In the genomic region with DNA sequence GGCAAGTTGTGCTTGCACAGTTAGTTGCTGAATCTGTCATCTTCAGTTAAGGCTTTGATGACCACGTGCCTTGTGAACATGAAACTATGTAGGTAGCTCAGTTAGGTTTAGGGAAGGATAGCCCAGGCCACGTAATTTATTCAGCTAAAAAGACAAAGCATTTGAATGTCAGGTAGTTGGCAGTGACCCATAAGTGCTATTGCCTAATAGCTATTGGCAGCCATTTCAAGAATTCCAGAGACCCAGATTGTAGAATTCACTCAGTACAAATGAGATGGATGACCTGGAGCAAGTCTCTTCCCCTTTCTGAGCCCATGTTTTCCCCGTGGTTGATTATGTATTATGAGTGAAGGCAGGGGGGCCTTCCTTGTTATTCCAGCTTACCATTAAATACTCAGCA, we compare ENCODE assay signal across 15 cellular contexts.
DNase-seq lines count a peak whose midpoint lies in the region; ATAC-seq and TF ChIP-seq lines count a peak whose summit lies in the region.
"Had no signal": no experiment of that assay in that cellular context is flagged by ENCODE, and none has a peak within 500 bp of the region (broad histone marks: within the 10 kb centered on the region; RNA-seq: fewer than 3 reads in every experiment).

No MANE protein-coding gene starts in this region.

- POLR2A ChIA-PET in SK-N-SH (lab: Yijun Ruan, JAX): no interaction called here

- no peak overlapping the region for H3K4me3 ChIP-seq in SK-N-SH (ENCODE audit: low read depth in 2 of 2, low read length in 1 of 2)
- H3K4me3 ChIP-seq: GM23338 had no signal

- no peak for TF ChIP-seq CTCF in SK-N-SH (IDR thresholded peaks at IDR 0.05)

- TF ChIP-seq EP300 in SK-N-SH (IDR thresholded peaks at IDR 0.05; ENCODE audit: borderline replicate concordance in 1 of 2, low read depth in 1 of 2, low read length in 1 of 2): no peak

- peaks cover 0 to 8% of the 10 kb centered on the region in 2 experiments; a peak in 2 of 4 replicates for H3K4me1 ChIP-seq in SK-N-SH (ENCODE audit: control insufficient read depth in 1 of 2, insufficient read depth in 2 of 2, low read depth in 1 of 2, low read length in 1 of 2)

- H2AFZ ChIP-seq in SK-N-SH (ENCODE audit: low read depth): no peak overlapping the region
- H2AFZ ChIP-seq: GM23338 had no signal

- H3K79me2 ChIP-seq in SK-N-SH (ENCODE audit: insufficient read depth): no peaks in the 10 kb centered on the region

- H4K20me1 ChIP-seq in SK-N-SH (ENCODE audit: insufficient read depth): no peaks in the 10 kb centered on the region

- H3K9me3 ChIP-seq in SK-N-SH: no peaks in the 10 kb centered on the region

- no peak overlapping the region for H3K4me2 ChIP-seq in SK-N-SH
- H3K4me2 ChIP-seq: GM23338 had no signal

- TF ChIP-seq RAD21 in SK-N-SH (IDR thresholded peaks at IDR 0.05; ENCODE audit: low read length): no peak

- WGBS in SK-N-SH (ENCODE audit: low lambda C conversion rate): 6% methylated on average over 3 of the region's 3 CpGs

- CTCF ChIA-PET in SK-N-SH (lab: Yijun Ruan, JAX): interaction anchor here (1.8 kb wide), 1 partner anchor 23 kb away, joined by 5 read pairs; no protein-coding TSS in a partner anchor

- no peaks in the 10 kb centered on the region for H3K9me2 ChIP-seq in SK-N-SH

- no peaks in the 10 kb centered on the region for H3K36me3 ChIP-seq in SK-N-SH (replicated peaks in 1 of 2; ENCODE audit: control insufficient read depth in 1 of 2, insufficient read depth in 2 of 2, low read length in 1 of 2)

- no peak overlapping the region for H3K9ac ChIP-seq in SK-N-SH

- H3F3A ChIP-seq in SK-N-SH (replicated peaks; ENCODE audit: insufficient read depth): no peaks in the 10 kb centered on the region

- no peaks in the 10 kb centered on the region for H3K27me3 ChIP-seq in SK-N-SH (ENCODE audit: insufficient read depth)

- DNase-seq in SK-N-SH (no peak), NCI-H69 (lab: John Stamatoyannopoulos, UW) (peak; percentile 41), glomerular visceral epithelial cell (ENCODE audit: extremely low spot score) (peak; percentile 0), DMS79 (lab: John Stamatoyannopoulos, UW) (no peak), NCI-H774 (lab: John Stamatoyannopoulos, UW) (no peak)
- DNase-seq: ACHN; C1 segment of cervical spinal cord; Calu3; CD4-positive, alpha-beta T cell; DMS79 treated with DMSO at 0.1 percent for 48 hours; EL; H9 had no signal

- H3K27ac ChIP-seq in SK-N-SH (ENCODE audit: low read depth in 2 of 2, low read length in 1 of 2): no peak overlapping the region

- no peak for ATAC-seq in SK-N-SH treated with all-trans-retinoic acid at 6 μM for 48 hours
- no peak for ATAC-seq in HG03571 (IDR thresholded peaks at IDR 0.05; ENCODE audit: unreplicated experiment)
- ATAC-seq: GM23338 had no signal

TF ChIP-seq in SK-N-SH treated with all-trans-retinoic acid at 6 μM for 48 hours, 23 proteins besides CTCF, POLR2A, EP300 and RAD21:
- TF ChIP-seq GLIS3 (CRISPR knock-in tag; IDR thresholded peaks at IDR 0.05) (no peak), ISL1 (CRISPR knock-in tag; IDR thresholded peaks at IDR 0.05) (peak; percentile 79)

TF ChIP-seq in SK-N-SH, 30 proteins besides CTCF, POLR2A, EP300 and RAD21:
- TF ChIP-seq SMC3 (IDR thresholded peaks at IDR 0.05; ENCODE audit: low read depth, low read length): no peak
- no peak for TF ChIP-seq FOSL2 (IDR thresholded peaks at IDR 0.05; ENCODE audit: borderline replicate concordance, low read depth)
- TF ChIP-seq RXRA (IDR thresholded peaks at IDR 0.05; ENCODE audit: borderline replicate concordance, low read depth): no peak
- TF ChIP-seq TCF12 (IDR thresholded peaks at IDR 0.05): no peak
- TF ChIP-seq RCOR1 (IDR thresholded peaks at IDR 0.05; ENCODE audit: low read length): no peak
- TF ChIP-seq NFIC (IDR thresholded peaks at IDR 0.05; ENCODE audit: borderline replicate concordance): no peak
- TF ChIP-seq, protein P1, sequence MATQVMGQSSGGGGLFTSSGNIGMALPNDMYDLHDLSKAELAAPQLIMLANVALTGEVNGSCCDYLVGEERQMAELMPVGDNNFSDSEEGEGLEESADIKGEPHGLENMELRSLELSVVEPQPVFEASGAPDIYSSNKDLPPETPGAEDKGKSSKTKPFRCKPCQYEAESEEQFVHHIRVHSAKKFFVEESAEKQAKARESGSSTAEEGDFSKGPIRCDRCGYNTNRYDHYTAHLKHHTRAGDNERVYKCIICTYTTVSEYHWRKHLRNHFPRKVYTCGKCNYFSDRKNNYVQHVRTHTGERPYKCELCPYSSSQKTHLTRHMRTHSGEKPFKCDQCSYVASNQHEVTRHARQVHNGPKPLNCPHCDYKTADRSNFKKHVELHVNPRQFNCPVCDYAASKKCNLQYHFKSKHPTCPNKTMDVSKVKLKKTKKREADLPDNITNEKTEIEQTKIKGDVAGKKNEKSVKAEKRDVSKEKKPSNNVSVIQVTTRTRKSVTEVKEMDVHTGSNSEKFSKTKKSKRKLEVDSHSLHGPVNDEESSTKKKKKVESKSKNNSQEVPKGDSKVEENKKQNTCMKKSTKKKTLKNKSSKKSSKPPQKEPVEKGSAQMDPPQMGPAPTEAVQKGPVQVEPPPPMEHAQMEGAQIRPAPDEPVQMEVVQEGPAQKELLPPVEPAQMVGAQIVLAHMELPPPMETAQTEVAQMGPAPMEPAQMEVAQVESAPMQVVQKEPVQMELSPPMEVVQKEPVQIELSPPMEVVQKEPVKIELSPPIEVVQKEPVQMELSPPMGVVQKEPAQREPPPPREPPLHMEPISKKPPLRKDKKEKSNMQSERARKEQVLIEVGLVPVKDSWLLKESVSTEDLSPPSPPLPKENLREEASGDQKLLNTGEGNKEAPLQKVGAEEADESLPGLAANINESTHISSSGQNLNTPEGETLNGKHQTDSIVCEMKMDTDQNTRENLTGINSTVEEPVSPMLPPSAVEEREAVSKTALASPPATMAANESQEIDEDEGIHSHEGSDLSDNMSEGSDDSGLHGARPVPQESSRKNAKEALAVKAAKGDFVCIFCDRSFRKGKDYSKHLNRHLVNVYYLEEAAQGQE (IDR thresholded peaks at IDR 0.05; ENCODE audit: low read depth, low read length): no peak
- TF ChIP-seq, protein P2, sequence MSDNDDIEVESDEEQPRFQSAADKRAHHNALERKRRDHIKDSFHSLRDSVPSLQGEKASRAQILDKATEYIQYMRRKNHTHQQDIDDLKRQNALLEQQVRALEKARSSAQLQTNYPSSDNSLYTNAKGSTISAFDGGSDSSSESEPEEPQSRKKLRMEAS (IDR thresholded peaks at IDR 0.05; ENCODE audit: low read depth): no peak
- TF ChIP-seq FOXJ3 (CRISPR knock-in tag; IDR thresholded peaks at IDR 0.05): no peak
- no peak for TF ChIP-seq USF1 (IDR thresholded peaks at IDR 0.05; ENCODE audit: borderline replicate concordance, low read depth)
- TF ChIP-seq, protein P3, sequence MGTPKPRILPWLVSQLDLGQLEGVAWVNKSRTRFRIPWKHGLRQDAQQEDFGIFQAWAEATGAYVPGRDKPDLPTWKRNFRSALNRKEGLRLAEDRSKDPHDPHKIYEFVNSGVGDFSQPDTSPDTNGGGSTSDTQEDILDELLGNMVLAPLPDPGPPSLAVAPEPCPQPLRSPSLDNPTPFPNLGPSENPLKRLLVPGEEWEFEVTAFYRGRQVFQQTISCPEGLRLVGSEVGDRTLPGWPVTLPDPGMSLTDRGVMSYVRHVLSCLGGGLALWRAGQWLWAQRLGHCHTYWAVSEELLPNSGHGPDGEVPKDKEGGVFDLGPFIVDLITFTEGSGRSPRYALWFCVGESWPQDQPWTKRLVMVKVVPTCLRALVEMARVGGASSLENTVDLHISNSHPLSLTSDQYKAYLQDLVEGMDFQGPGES (IDR thresholded peaks at IDR 0.05; ENCODE audit: low read depth, low read length): no peak
- no peak for TF ChIP-seq EZH2phosphoT487 (IDR thresholded peaks at IDR 0.05; ENCODE audit: borderline replicate concordance, low read depth)
- no peak for TF ChIP-seq TAF1 (IDR thresholded peaks at IDR 0.05; ENCODE audit: borderline replicate concordance, low read depth, low read length)
- no peak for TF ChIP-seq CHD2 (IDR thresholded peaks at IDR 0.05; ENCODE audit: low read length, partially characterized antibody)

Comparison
In these comparisons a context has a peak if more than half of its experiments do, and no peak if none do; other contexts are left out.
1. DNase-seq: peak in NCI-H69 (single experiment) and glomerular visceral epithelial cell (single experiment); none in SK-N-SH (single experiment), DMS79 (single experiment) and NCI-H774 (single experiment).